ENCODE assay signal across 1 cellular context in genomic region chr19:5916201-5916708, GRCh38.
TF ChIP-seq lines count a peak whose summit lies in the region.

No MANE protein-coding gene starts in this region.

TF ChIP-seq in WTC11, 78 proteins besides CTCF, POLR2A, EP300 and RAD21:
- TF ChIP-seq SMAD4 (CRISPR knock-in tag; IDR thresholded peaks at IDR 0.05) (no peak), ATF3 (CRISPR knock-in tag; conservative IDR thresholded peaks at IDR 0.05) (no peak), NFE2L1 (CRISPR knock-in tag; IDR thresholded peaks at IDR 0.05) (no peak), ZBTB21 (CRISPR knock-in tag; IDR thresholded peaks at IDR 0.05; ENCODE audit: borderline replicate concordance) (no peak), KAT7 (CRISPR knock-in tag; IDR thresholded peaks at IDR 0.05; ENCODE audit: borderline replicate concordance) (no peak), NR3C1 (CRISPR knock-in tag; conservative IDR thresholded peaks at IDR 0.05; ENCODE audit: low read depth) (no peak), ZBTB43 (CRISPR knock-in tag; IDR thresholded peaks at IDR 0.05) (no peak), USF2 (CRISPR knock-in tag; IDR thresholded peaks at IDR 0.05) (no peak), ZNF416 (CRISPR knock-in tag; IDR thresholded peaks at IDR 0.05) (no peak), TP53 (CRISPR knock-in tag; IDR thresholded peaks at IDR 0.05) (no peak), ZNF232 (CRISPR knock-in tag; IDR thresholded peaks at IDR 0.05) (no peak), RORB (CRISPR knock-in tag; IDR thresholded peaks at IDR 0.05) (no peak), MAX (CRISPR knock-in tag; IDR thresholded peaks at IDR 0.05) (no peak), NR2C2 (CRISPR knock-in tag; IDR thresholded peaks at IDR 0.05) (no peak), ZNF138 (CRISPR knock-in tag; conservative IDR thresholded peaks at IDR 0.05) (no peak), IRF2 (CRISPR knock-in tag; IDR thresholded peaks at IDR 0.05; ENCODE audit: borderline replicate concordance, low read depth) (no peak)
- TF ChIP-seq, protein P1, sequence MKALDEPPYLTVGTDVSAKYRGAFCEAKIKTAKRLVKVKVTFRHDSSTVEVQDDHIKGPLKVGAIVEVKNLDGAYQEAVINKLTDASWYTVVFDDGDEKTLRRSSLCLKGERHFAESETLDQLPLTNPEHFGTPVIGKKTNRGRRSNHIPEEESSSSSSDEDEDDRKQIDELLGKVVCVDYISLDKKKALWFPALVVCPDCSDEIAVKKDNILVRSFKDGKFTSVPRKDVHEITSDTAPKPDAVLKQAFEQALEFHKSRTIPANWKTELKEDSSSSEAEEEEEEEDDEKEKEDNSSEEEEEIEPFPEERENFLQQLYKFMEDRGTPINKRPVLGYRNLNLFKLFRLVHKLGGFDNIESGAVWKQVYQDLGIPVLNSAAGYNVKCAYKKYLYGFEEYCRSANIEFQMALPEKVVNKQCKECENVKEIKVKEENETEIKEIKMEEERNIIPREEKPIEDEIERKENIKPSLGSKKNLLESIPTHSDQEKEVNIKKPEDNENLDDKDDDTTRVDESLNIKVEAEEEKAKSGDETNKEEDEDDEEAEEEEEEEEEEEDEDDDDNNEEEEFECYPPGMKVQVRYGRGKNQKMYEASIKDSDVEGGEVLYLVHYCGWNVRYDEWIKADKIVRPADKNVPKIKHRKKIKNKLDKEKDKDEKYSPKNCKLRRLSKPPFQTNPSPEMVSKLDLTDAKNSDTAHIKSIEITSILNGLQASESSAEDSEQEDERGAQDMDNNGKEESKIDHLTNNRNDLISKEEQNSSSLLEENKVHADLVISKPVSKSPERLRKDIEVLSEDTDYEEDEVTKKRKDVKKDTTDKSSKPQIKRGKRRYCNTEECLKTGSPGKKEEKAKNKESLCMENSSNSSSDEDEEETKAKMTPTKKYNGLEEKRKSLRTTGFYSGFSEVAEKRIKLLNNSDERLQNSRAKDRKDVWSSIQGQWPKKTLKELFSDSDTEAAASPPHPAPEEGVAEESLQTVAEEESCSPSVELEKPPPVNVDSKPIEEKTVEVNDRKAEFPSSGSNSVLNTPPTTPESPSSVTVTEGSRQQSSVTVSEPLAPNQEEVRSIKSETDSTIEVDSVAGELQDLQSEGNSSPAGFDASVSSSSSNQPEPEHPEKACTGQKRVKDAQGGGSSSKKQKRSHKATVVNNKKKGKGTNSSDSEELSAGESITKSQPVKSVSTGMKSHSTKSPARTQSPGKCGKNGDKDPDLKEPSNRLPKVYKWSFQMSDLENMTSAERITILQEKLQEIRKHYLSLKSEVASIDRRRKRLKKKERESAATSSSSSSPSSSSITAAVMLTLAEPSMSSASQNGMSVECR (CRISPR knock-in tag; IDR thresholded peaks at IDR 0.05; ENCODE audit: borderline replicate concordance), result no peak
- TF ChIP-seq, protein P2, sequence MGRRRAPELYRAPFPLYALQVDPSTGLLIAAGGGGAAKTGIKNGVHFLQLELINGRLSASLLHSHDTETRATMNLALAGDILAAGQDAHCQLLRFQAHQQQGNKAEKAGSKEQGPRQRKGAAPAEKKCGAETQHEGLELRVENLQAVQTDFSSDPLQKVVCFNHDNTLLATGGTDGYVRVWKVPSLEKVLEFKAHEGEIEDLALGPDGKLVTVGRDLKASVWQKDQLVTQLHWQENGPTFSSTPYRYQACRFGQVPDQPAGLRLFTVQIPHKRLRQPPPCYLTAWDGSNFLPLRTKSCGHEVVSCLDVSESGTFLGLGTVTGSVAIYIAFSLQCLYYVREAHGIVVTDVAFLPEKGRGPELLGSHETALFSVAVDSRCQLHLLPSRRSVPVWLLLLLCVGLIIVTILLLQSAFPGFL (CRISPR knock-in tag; IDR thresholded peaks at IDR 0.05; ENCODE audit: borderline replicate concordance), result no peak
- TF ChIP-seq, protein P3, sequence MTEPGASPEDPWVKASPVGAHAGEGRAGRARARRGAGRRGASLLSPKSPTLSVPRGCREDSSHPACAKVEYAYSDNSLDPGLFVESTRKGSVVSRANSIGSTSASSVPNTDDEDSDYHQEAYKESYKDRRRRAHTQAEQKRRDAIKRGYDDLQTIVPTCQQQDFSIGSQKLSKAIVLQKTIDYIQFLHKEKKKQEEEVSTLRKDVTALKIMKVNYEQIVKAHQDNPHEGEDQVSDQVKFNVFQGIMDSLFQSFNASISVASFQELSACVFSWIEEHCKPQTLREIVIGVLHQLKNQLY (CRISPR knock-in tag; IDR thresholded peaks at IDR 0.05), result no peak
- TF ChIP-seq, protein P4, sequence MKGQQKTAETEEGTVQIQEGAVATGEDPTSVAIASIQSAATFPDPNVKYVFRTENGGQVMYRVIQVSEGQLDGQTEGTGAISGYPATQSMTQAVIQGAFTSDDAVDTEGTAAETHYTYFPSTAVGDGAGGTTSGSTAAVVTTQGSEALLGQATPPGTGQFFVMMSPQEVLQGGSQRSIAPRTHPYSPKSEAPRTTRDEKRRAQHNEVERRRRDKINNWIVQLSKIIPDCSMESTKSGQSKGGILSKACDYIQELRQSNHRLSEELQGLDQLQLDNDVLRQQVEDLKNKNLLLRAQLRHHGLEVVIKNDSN (CRISPR knock-in tag; IDR thresholded peaks at IDR 0.05), result no peak
